In the genomic region with DNA sequence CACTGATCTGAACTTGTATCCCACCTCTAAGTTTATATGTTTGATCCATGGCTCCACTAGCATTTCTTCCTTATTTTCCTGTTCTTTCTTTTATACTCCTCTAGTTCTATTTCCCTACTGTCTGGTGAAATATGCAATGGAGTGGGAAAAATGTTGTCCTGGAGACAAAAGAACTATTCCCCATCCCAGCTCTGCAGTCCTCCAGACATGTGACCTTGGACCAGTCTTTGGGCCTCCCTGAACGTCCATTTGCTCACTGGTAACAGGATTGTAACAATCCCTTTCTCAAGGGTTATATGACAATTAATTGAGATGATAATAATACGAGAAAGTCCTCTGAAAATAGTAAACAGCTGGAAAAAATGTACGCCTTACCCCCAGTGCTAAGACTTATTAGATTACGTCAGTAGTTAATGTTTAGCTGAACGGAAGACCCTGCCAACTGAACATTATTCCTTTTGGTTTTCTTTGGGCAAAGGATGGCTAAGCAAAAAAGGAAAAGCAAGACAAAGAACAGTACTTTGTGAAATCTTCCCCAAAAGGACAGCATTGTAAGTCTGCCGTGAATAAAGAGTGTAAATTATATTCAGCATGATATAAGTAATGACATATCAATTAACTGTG, we compare ENCODE assay signal across 9 cellular contexts.
"Had no signal": no experiment of that assay in that cellular context is flagged by ENCODE, and none has a peak within 500 bp of the region (broad histone marks: within the 10 kb centered on the region; RNA-seq: fewer than 3 reads in every experiment).

No MANE protein-coding gene starts in this region.

- FAIRE-seq: K562 had no signal

- H3K4me3 Mint-ChIP-seq: HFFc6 had no signal

- H3K27ac Mint-ChIP-seq: HFFc6 had no signal

- H3K9me3 ChIP-seq: HAP-1 had no signal

- H3K36me3 ChIP-seq: HAP-1 had no signal

- ATAC-seq: HCT116, K562 had no signal

- DNase-seq: GM23248, GOT3, H7, HFFc6, IMR-90 had no signal

- H2AFZ ChIP-seq: GM23248 had no signal

- H3K9ac ChIP-seq: GM23248 had no signal

- H3K4me1 ChIP-seq: HAP-1 had no signal

- H3K4me3 ChIP-seq: GM23248, HAP-1, K562 had no signal

- H3K27ac ChIP-seq: GM23248, HL-60 had no signal
